ENCODE assay signal across 1 cellular context in genomic region chr16:53703590-53704444, GRCh38.
TF ChIP-seq lines count a peak whose summit lies in the region.

Gene FTO (plus strand): TSS chr16:53704156.
Gene RPGRIP1L (minus strand): TSS chr16:53703859. CDS start chr16:53700723, 3,136 bp downstream.

TF ChIP-seq in H1, 55 proteins besides CTCF, POLR2A, EP300 and RAD21:
- 0 out of 2 replicates have a peak, but pooled peaks have one; percentile 12 for TF ChIP-seq SP1 (IDR thresholded peaks at IDR 0.05; ENCODE audit: low read depth, low read length)
- TF ChIP-seq CBX5 (IDR thresholded peaks at IDR 0.05; ENCODE audit: low read depth, low read length): no peak
- TF ChIP-seq MAFK (IDR thresholded peaks at IDR 0.05; ENCODE audit: low read depth, low read length): no peak
- no peak for TF ChIP-seq EGR1 (IDR thresholded peaks at IDR 0.05; ENCODE audit: borderline replicate concordance, low read depth, low read length)
- no peak for TF ChIP-seq CEBPB (IDR thresholded peaks at IDR 0.05; ENCODE audit: low read depth, low read length)
- TF ChIP-seq RFX5 (IDR thresholded peaks at IDR 0.05; ENCODE audit: borderline replicate concordance, low read depth, low read length): no peak
- no peak for TF ChIP-seq SIRT6 (IDR thresholded peaks at IDR 0.05; ENCODE audit: low read length)
- TF ChIP-seq CHD1 (IDR thresholded peaks at IDR 0.05; ENCODE audit: low read depth, low read length): no peak
- TF ChIP-seq SIN3A (conservative IDR thresholded peaks at IDR 0.05 in 1 of 2, IDR thresholded peaks at IDR 0.05 in 1 of 2; ENCODE audit: low read depth in 1 of 2, low read length in 2 of 2): peak; percentile 52 to 94; a peak in 2 of 4 replicates
- peak; percentile 50 for TF ChIP-seq TBP (IDR thresholded peaks at IDR 0.05; ENCODE audit: low read depth, low read length)
- TF ChIP-seq MAX (IDR thresholded peaks at IDR 0.05): peak; percentile 67
- TF ChIP-seq CHD7 (IDR thresholded peaks at IDR 0.05; ENCODE audit: insufficient replicate concordance, low read length): no peak
- TF ChIP-seq ATF2 (IDR thresholded peaks at IDR 0.05; ENCODE audit: low read length): no peak
- TF ChIP-seq JUN (IDR thresholded peaks at IDR 0.05; ENCODE audit: low read depth, low read length): no peak
- peak; percentile 37; the same call in 1 of the 2 replicates for TF ChIP-seq FOSL1 (IDR thresholded peaks at IDR 0.05; ENCODE audit: insufficient read depth, low read depth, low read length)
- TF ChIP-seq YY1 (IDR thresholded peaks at IDR 0.05; ENCODE audit: low read depth, low read length): peak; percentile 99
- no peak for TF ChIP-seq CTBP2 (IDR thresholded peaks at IDR 0.05; ENCODE audit: borderline replicate concordance, insufficient read depth, insufficient read length, low read length)
- no peak for TF ChIP-seq USF2 (IDR thresholded peaks at IDR 0.05; ENCODE audit: low read length)
- TF ChIP-seq SUZ12 (IDR thresholded peaks at IDR 0.05; ENCODE audit: low read length): no peak
- no peak for TF ChIP-seq BCL11A (IDR thresholded peaks at IDR 0.05; ENCODE audit: low read depth in 2 of 2, low read length in 2 of 2)
- TF ChIP-seq JUND (IDR thresholded peaks at IDR 0.05; ENCODE audit: low read length): no peak
- TF ChIP-seq TCF12 (IDR thresholded peaks at IDR 0.05; ENCODE audit: low read depth, low read length): 0 out of 2 replicates have a peak, but pooled peaks have one; percentile 22
- no peak for TF ChIP-seq ZNF274 (IDR thresholded peaks at IDR 0.05; ENCODE audit: borderline replicate concordance, extremely low read depth, low read length)
- TF ChIP-seq GTF2F1 (IDR thresholded peaks at IDR 0.05; ENCODE audit: borderline replicate concordance, low read depth, low read length): no peak
- no peak for TF ChIP-seq CBX8 (IDR thresholded peaks at IDR 0.05; ENCODE audit: borderline replicate concordance, low read depth, low read length)
- TF ChIP-seq TAF1 (IDR thresholded peaks at IDR 0.05; ENCODE audit: low read depth, low read length): no peak
- TF ChIP-seq KDM5A (IDR thresholded peaks at IDR 0.05; ENCODE audit: low read length): no peak
- TF ChIP-seq SAP30 (IDR thresholded peaks at IDR 0.05; ENCODE audit: insufficient read depth, insufficient replicate concordance, low read length): peak; percentile 69
- peak; percentile 75 for TF ChIP-seq ASH2L (IDR thresholded peaks at IDR 0.05; ENCODE audit: low read length)
- TF ChIP-seq RBBP5 (IDR thresholded peaks at IDR 0.05; ENCODE audit: borderline replicate concordance, low read depth, low read length): 0 out of 2 replicates have a peak, but pooled peaks have one; percentile 46
- TF ChIP-seq KDM4A (IDR thresholded peaks at IDR 0.05; ENCODE audit: low read depth, low read length, severe bottlenecking): peak; percentile 77
- TF ChIP-seq SP4 (IDR thresholded peaks at IDR 0.05; ENCODE audit: low read length): no peak
- TF ChIP-seq TEAD4 (IDR thresholded peaks at IDR 0.05; ENCODE audit: low read depth, low read length): peak; percentile 65
- TF ChIP-seq TAF7 (optimal IDR thresholded peaks at IDR 0.05; ENCODE audit: borderline replicate concordance, low read depth, low read length): no peak
- no peak for TF ChIP-seq SRF (IDR thresholded peaks at IDR 0.05; ENCODE audit: low read depth, low read length)
- no peak; the same call in 1 of the 2 replicates for TF ChIP-seq PHF8 (conservative IDR thresholded peaks at IDR 0.05; ENCODE audit: low read depth, low read length)
- TF ChIP-seq EZH2 (IDR thresholded peaks at IDR 0.05; ENCODE audit: low read depth, low read length, severe bottlenecking): no peak
- peak; percentile 58 for TF ChIP-seq POLR2AphosphoS5 (IDR thresholded peaks at IDR 0.05; ENCODE audit: low read depth, low read length)
- TF ChIP-seq POU5F1 (IDR thresholded peaks at IDR 0.05; ENCODE audit: low read depth, low read length): no peak
- TF ChIP-seq HDAC6 (IDR thresholded peaks at IDR 0.05; ENCODE audit: low read depth, low read length): no peak
- TF ChIP-seq CREB1 (IDR thresholded peaks at IDR 0.05): peak; percentile 77
- TF ChIP-seq NANOG (IDR thresholded peaks at IDR 0.05; ENCODE audit: insufficient read depth, low read depth, low read length, poor library complexity, severe bottlenecking): no peak
- TF ChIP-seq SIX5 (IDR thresholded peaks at IDR 0.05; ENCODE audit: low read depth, low read length): peak; percentile 92
- TF ChIP-seq SP2 (IDR thresholded peaks at IDR 0.05; ENCODE audit: low read length): no peak
- TF ChIP-seq BRCA1 (IDR thresholded peaks at IDR 0.05; ENCODE audit: low read depth, low read length): 0 out of 2 replicates have a peak, but pooled peaks have one; percentile 9
- no peak for TF ChIP-seq HDAC2 (IDR thresholded peaks at IDR 0.05; ENCODE audit: borderline replicate concordance in 1 of 2, low read depth in 2 of 2, low read length in 2 of 2)
- TF ChIP-seq BACH1 (IDR thresholded peaks at IDR 0.05; ENCODE audit: low read length): 0 out of 2 replicates have a peak, but pooled peaks have one; percentile 13
- TF ChIP-seq CHD2 (IDR thresholded peaks at IDR 0.05; ENCODE audit: low read length): peak; percentile 87
- no peak for TF ChIP-seq NRF1 (IDR thresholded peaks at IDR 0.05; ENCODE audit: low read depth, low read length)
- no peak for TF ChIP-seq RXRA (IDR thresholded peaks at IDR 0.05; ENCODE audit: insufficient read depth, low read depth, low read length)
- TF ChIP-seq ATF3 (IDR thresholded peaks at IDR 0.05; ENCODE audit: insufficient read depth, low read depth, low read length): no peak
- TF ChIP-seq E2F6 (IDR thresholded peaks at IDR 0.05): peak; percentile 66
- no peak for TF ChIP-seq GABPA (IDR thresholded peaks at IDR 0.05; ENCODE audit: borderline replicate concordance, insufficient read depth, low read length)
- no peak; the same call in 1 of the 2 replicates for TF ChIP-seq KDM1A (IDR thresholded peaks at IDR 0.05; ENCODE audit: borderline replicate concordance, low read length)
- TF ChIP-seq RNF2 (IDR thresholded peaks at IDR 0.05; ENCODE audit: borderline replicate concordance, low read depth, low read length, missing control alignments, poor library complexity, severe bottlenecking): no peak
